In genomic region chr5:90668079-90668565, GRCh38 we compare ENCODE assay signal across 7 cellular contexts.
DNase-seq lines count a peak whose midpoint lies in the region; ATAC-seq, FAIRE-seq and TF ChIP-seq lines count a peak whose summit lies in the region.
"Not testable (repeated sequence)": the region's sequence is repeated elsewhere in the genome, so short reads cannot be mapped to it uniquely, and the experiment has no call there.

No MANE protein-coding gene starts in this region.

- H3K27ac Mint-ChIP-seq in H9 (peak overlapping the region; percentile 96 to 100 (median 99)), endothelial cell (ENCODE audit: unreplicated experiment) (peak overlapping the region; percentile 64), nephron (peak overlapping the region in 1 of 3 experiments; percentile 76)

- not testable (repeated sequence) for H3K23me2 ChIP-seq in H9 (ENCODE audit: insufficient read length, low read depth, low read length, poor library complexity, severe bottlenecking)

- intact Hi-C loops in K562 (cut with micrococcal nuclease) = not testable (repeated sequence)

- peak overlapping the region; percentile 52 for H3K4me3 ChIP-seq in HUES64 (ENCODE audit: low read length)
- H3K4me3 ChIP-seq in K562 = not testable (repeated sequence)
- H3K4me3 ChIP-seq in iPS-11a (ENCODE audit: low read depth, low read length) = peak overlapping the region; percentile 17
- peak overlapping the region; percentile 40 for H3K4me3 ChIP-seq in smooth muscle cell

- H3K4ac ChIP-seq in H9 (ENCODE audit: low read depth, low read length) = not testable (repeated sequence)

- H4K8ac ChIP-seq in H9 (replicated peaks; ENCODE audit: insufficient read length, low read depth, low read length) = not testable (repeated sequence)

- not testable (repeated sequence) for H3K4me2 ChIP-seq in H9 (ENCODE audit: insufficient read depth, insufficient read length, low read length); K562 (ENCODE audit: insufficient read depth, low read length)
- H3K4me2 ChIP-seq in smooth muscle cell = peak overlapping the region; percentile 72

- H2BK20ac ChIP-seq in H9 (ENCODE audit: low read depth, low read length, poor library complexity, severe bottlenecking) = not testable (repeated sequence)

- not testable (repeated sequence) for H3K9me3 ChIP-seq in H9 (ENCODE audit: control insufficient read depth, low read depth, low read length); HUES64 (ENCODE audit: insufficient read depth, low read depth, low read length); K562 (replicated peaks; ENCODE audit: control insufficient read depth, insufficient read depth, low read depth, low read length); smooth muscle cell (replicated peaks; ENCODE audit: low read depth)

- not testable (repeated sequence) for H3K9me3 Mint-ChIP-seq in H9; endothelial cell (ENCODE audit: unreplicated experiment); nephron

- H3K23ac ChIP-seq in H9 (ENCODE audit: insufficient read length, low read depth, low read length) = not testable (repeated sequence)

- not testable (repeated sequence) for H3K4me1 ChIP-seq in H9 (ENCODE audit: insufficient read depth, low read length); HUES64 (ENCODE audit: insufficient read depth, low read length); K562 (replicated peaks in 1 of 2; ENCODE audit: control insufficient read depth in 2 of 2, insufficient read depth in 2 of 2, low read length in 2 of 2); smooth muscle cell (ENCODE audit: low read depth)

- not testable (repeated sequence) for FAIRE-seq in K562 (lab: Jason Lieb, UNC)

- TF ChIP-seq CTCF in H9 (conservative IDR thresholded peaks at IDR 0.05); K562 (IDR thresholded peaks at IDR 0.05 in 2 of 3, conservative IDR thresholded peaks at IDR 0.05 in 1 of 3; ENCODE audit: insufficient read depth in 2 of 3, low read depth in 1 of 3, low read length in 3 of 3); endothelial cell (IDR thresholded peaks at IDR 0.05; ENCODE audit: unreplicated experiment); nephron (IDR thresholded peaks at IDR 0.05; ENCODE audit: unreplicated experiment in 3 of 3); smooth muscle cell (IDR thresholded peaks at IDR 0.05; ENCODE audit: borderline replicate concordance, insufficient read depth, poor library complexity, severe bottlenecking): not testable (repeated sequence)

- TF ChIP-seq EP300 in K562 (IDR thresholded peaks at IDR 0.05; ENCODE audit: low read length) = not testable (repeated sequence)

- peak overlapping the region; percentile 97 to 98 for H3K4me3 Mint-ChIP-seq in H9
- peak overlapping the region; percentile 87 for H3K4me3 Mint-ChIP-seq in endothelial cell (ENCODE audit: unreplicated experiment)
- peak overlapping the region; percentile 76 to 85 (median 80) for H3K4me3 Mint-ChIP-seq in nephron

- not testable (repeated sequence) for H3K79me2 ChIP-seq in H9 (ENCODE audit: insufficient read depth, low read length); smooth muscle cell (ENCODE audit: low read depth)
- H3K79me2 ChIP-seq in K562 (ENCODE audit: control insufficient read depth, insufficient read depth, low read length) = peaks cover 50% of the 10 kb centered on the region

- H2BK12ac ChIP-seq in H9 (ENCODE audit: insufficient read length, low read depth, low read length) = not testable (repeated sequence)

- not testable (repeated sequence) for BruUV-seq in K562 (replicated peaks; lab: Mats Ljungman, UMichigan)

- H3K27ac ChIP-seq in H9 (ENCODE audit: insufficient read length, low read depth, low read length); HUES64 (ENCODE audit: low read depth, low read length); K562 (ENCODE audit: extremely low read depth, low read depth, low read length); smooth muscle cell (ENCODE audit: low read depth): not testable (repeated sequence)

- peaks cover 15% of the 10 kb centered on the region; the same call in 1 of the 2 replicates for H3K36me3 ChIP-seq in HUES64 (ENCODE audit: insufficient read depth, low read length)
- peaks cover 32% of the 10 kb centered on the region; the same call in 2 of the 3 replicates for H3K36me3 ChIP-seq in K562 (ENCODE audit: control insufficient read depth, insufficient read depth, low read length)
- not testable (repeated sequence) for H3K36me3 ChIP-seq in smooth muscle cell (ENCODE audit: low read depth)

- POLR2A ChIA-PET in K562 (lab: Yijun Ruan, JAX) = not testable (repeated sequence)

- H2BK5ac ChIP-seq in H9 (ENCODE audit: insufficient read length, low read length) = not testable (repeated sequence)

- H4K91ac ChIP-seq in H9 (ENCODE audit: insufficient read length, low read depth, low read length) = not testable (repeated sequence)

- not testable (repeated sequence) for H4K5ac ChIP-seq in H9 (ENCODE audit: insufficient read length, low read depth, low read length)

- not testable (repeated sequence) for H3K18ac ChIP-seq in H9 (ENCODE audit: insufficient read length, low read depth, low read length)

- CTCF ChIA-PET in K562 (lab: Yijun Ruan, JAX; ENCODE audit: low intra/inter-chr PET ratio) = not testable (repeated sequence)

- H2BK120ac ChIP-seq in H9 (ENCODE audit: low read depth, low read length, poor library complexity, severe bottlenecking) = not testable (repeated sequence)

- not testable (repeated sequence) for H3K14ac ChIP-seq in H9 (ENCODE audit: insufficient read depth, low read length)

- H3T11ph ChIP-seq in H9 (ENCODE audit: low read length) = not testable (repeated sequence)

- not testable (repeated sequence) for H3K9ac ChIP-seq in H9 (ENCODE audit: extremely low read depth, insufficient read length, low read length); K562 (ENCODE audit: insufficient read depth in 1 of 2, low read depth in 2 of 2, low read length in 2 of 2); smooth muscle cell (ENCODE audit: low read depth)
- peak overlapping the region; percentile 64 for H3K9ac ChIP-seq in HUES64 (ENCODE audit: low read depth, low read length)

- H3K27me3 ChIP-seq in H9 (ENCODE audit: insufficient read depth, low read length); HUES64 (ENCODE audit: insufficient read depth, low read length); K562 (ENCODE audit: control insufficient read depth in 2 of 2, insufficient read depth in 2 of 2, low read length in 2 of 2); smooth muscle cell (ENCODE audit: low read depth): not testable (repeated sequence)

- ATAC-seq in K562 = not testable (repeated sequence)

- in situ Hi-C loops in K562 (cut with MboI) = not testable (repeated sequence)

- H3K9me1 ChIP-seq in K562 (ENCODE audit: control insufficient read depth, insufficient read depth, low read length) = not testable (repeated sequence)

- H3K36me3 Mint-ChIP-seq in H9 (ENCODE audit: insufficient read depth in 1 of 3, low read depth in 3 of 3) = peaks cover 2 to 18% (median 16%) of the 10 kb centered on the region in 3 experiments; a peak in 6 of 7 replicates
- not testable (repeated sequence) for H3K36me3 Mint-ChIP-seq in endothelial cell (ENCODE audit: low read depth, unreplicated experiment); nephron (ENCODE audit: low read depth)

- H2AFZ ChIP-seq in H9 (ENCODE audit: low read length); K562 (ENCODE audit: low read depth, low read length); smooth muscle cell (ENCODE audit: low read depth): not testable (repeated sequence)

- not testable (repeated sequence) for H3K27me3 Mint-ChIP-seq in H9 (ENCODE audit: low read depth); endothelial cell (ENCODE audit: unreplicated experiment); nephron (ENCODE audit: low read depth)

- peaks cover 16 to 18% of the 10 kb centered on the region in 2 experiments for H3K4me1 Mint-ChIP-seq in H9
- H3K4me1 Mint-ChIP-seq in endothelial cell (ENCODE audit: unreplicated experiment); nephron: not testable (repeated sequence)

- H2AK5ac ChIP-seq in H9 (ENCODE audit: insufficient read length, low read length) = not testable (repeated sequence)

- not testable (repeated sequence) for H4K20me1 ChIP-seq in H9 (ENCODE audit: control insufficient read depth, insufficient read depth, insufficient read length); K562 (replicated peaks; ENCODE audit: control insufficient read depth, insufficient read depth, low read length); smooth muscle cell (ENCODE audit: low read depth)

- not testable (repeated sequence) for TF ChIP-seq POLR2A in K562 (conservative IDR thresholded peaks at IDR 0.05)

- H3K79me1 ChIP-seq in H9 (ENCODE audit: insufficient read depth, low read depth, low read length, poor library complexity, severe bottlenecking) = not testable (repeated sequence)

- WGBS in H9 (ENCODE audit: extremely low coverage, insufficient read length, low lambda C conversion rate) = no CpG with 5 or more reads among the region's 21 CpGs
- WGBS in HUES64 = 30% methylated on average over 21 of the region's 21 CpGs
- 59% methylated on average over 9 of the region's 21 CpGs for WGBS in K562 (ENCODE audit: insufficient coverage, low coverage, missing lambda C conversion rate)
- WGBS in smooth muscle cell (ENCODE audit: low lambda C conversion rate) = 26% methylated on average over 21 of the region's 21 CpGs

- DNase-seq in H9; K562 (ENCODE audit: extremely low read depth in 1 of 4, low spot score in 3 of 4); endothelial cell (ENCODE audit: low spot score); smooth muscle cell (lab: John Stamatoyannopoulos, UW; ENCODE audit: unreplicated experiment): not testable (repeated sequence)

- not testable (repeated sequence) for H3K56ac ChIP-seq in H9 (ENCODE audit: insufficient read length, low read depth, low read length)

- not testable (repeated sequence) for H2BK15ac ChIP-seq in H9 (ENCODE audit: low read depth, low read length)

- TF ChIP-seq RAD21 in K562 (CRISPR knock-in tag; conservative IDR thresholded peaks at IDR 0.05 in 1 of 2, IDR thresholded peaks at IDR 0.05 in 1 of 2) = not testable (repeated sequence)

- not testable (repeated sequence) for H3F3A ChIP-seq in smooth muscle cell (ENCODE audit: low read depth)

TF ChIP-seq in K562, 482 proteins besides CTCF, POLR2A, EP300 and RAD21:
- TF ChIP-seq CC2D1A (IDR thresholded peaks at IDR 0.05) = 0 out of 2 replicates have a peak, but pooled peaks have one; percentile 23
